1 cellular context compared by ENCODE assay signal in genomic region chr15:38251726-38252480, GRCh38.
TF ChIP-seq lines count a peak whose summit lies in the region.

No MANE protein-coding gene starts in this region.

TF ChIP-seq in HEK293, 187 proteins besides CTCF, POLR2A, EP300 and RAD21 (continued from another document and continues in another):
- peak; percentile 76 for TF ChIP-seq ZNF629 (tag by site-specific recombination; IDR thresholded peaks at IDR 0.05)
- peak; percentile 42; the same call in 1 of the 2 replicates for TF ChIP-seq ZNF610 (tag by site-specific recombination; IDR thresholded peaks at IDR 0.05; ENCODE audit: borderline replicate concordance)
- TF ChIP-seq ZNF266 (tag by site-specific recombination; IDR thresholded peaks at IDR 0.05; ENCODE audit: low read depth): no peak
- TF ChIP-seq ZNF558 (tag by site-specific recombination; IDR thresholded peaks at IDR 0.05): peak; percentile 9; the same call in 1 of the 2 replicates
- TF ChIP-seq ZNF776 (tag by site-specific recombination; IDR thresholded peaks at IDR 0.05; ENCODE audit: borderline replicate concordance): no peak
- peak; percentile 51; the same call in 1 of the 2 replicates for TF ChIP-seq ZBTB21 (tag by site-specific recombination; IDR thresholded peaks at IDR 0.05)
- TF ChIP-seq SALL2 (tag by site-specific recombination; IDR thresholded peaks at IDR 0.05; ENCODE audit: borderline replicate concordance): no peak
- no peak for TF ChIP-seq ZNF596 (tag by site-specific recombination; IDR thresholded peaks at IDR 0.05)
- peak; percentile 39 for TF ChIP-seq OVOL3 (tag by site-specific recombination; IDR thresholded peaks at IDR 0.05)
- TF ChIP-seq ZNF521 (tag by site-specific recombination; IDR thresholded peaks at IDR 0.05): no peak
- TF ChIP-seq GFI1B (tag by site-specific recombination; IDR thresholded peaks at IDR 0.05): peak; percentile 60; the same call in 1 of the 2 replicates
- TF ChIP-seq PRDM4 (tag by site-specific recombination; IDR thresholded peaks at IDR 0.05): peak; percentile 38
- no peak for TF ChIP-seq ZNF513 (tag by site-specific recombination; IDR thresholded peaks at IDR 0.05)
- TF ChIP-seq ZNF248 (tag by site-specific recombination; IDR thresholded peaks at IDR 0.05): no peak
- peak; percentile 30 for TF ChIP-seq FEZF1 (tag by site-specific recombination; IDR thresholded peaks at IDR 0.05)
- TF ChIP-seq SP2 (tag by site-specific recombination; IDR thresholded peaks at IDR 0.05): peak; percentile 77
- peak; percentile 85 for TF ChIP-seq WT1 (tag by site-specific recombination; IDR thresholded peaks at IDR 0.05)
- 0 out of 2 replicates have a peak, but pooled peaks have one; percentile 82 for TF ChIP-seq ZFP37 (tag by site-specific recombination; IDR thresholded peaks at IDR 0.05)
- no peak for TF ChIP-seq ZNF571 (tag by site-specific recombination; IDR thresholded peaks at IDR 0.05)
- peak; percentile 4; the same call in 1 of the 2 replicates for TF ChIP-seq TSHZ1 (tag by site-specific recombination; IDR thresholded peaks at IDR 0.05; ENCODE audit: borderline replicate concordance)
- peak; percentile 78; the same call in 1 of the 2 replicates for TF ChIP-seq ZNF394 (tag by site-specific recombination; IDR thresholded peaks at IDR 0.05; ENCODE audit: borderline replicate concordance)
- peak; percentile 13; the same call in 1 of the 2 replicates for TF ChIP-seq REST (tag by site-specific recombination; IDR thresholded peaks at IDR 0.05)
- TF ChIP-seq ZNF544 (tag by site-specific recombination; IDR thresholded peaks at IDR 0.05): no peak
- TF ChIP-seq ZNF548 (tag by site-specific recombination; IDR thresholded peaks at IDR 0.05): no peak
- peak; percentile 77 for TF ChIP-seq ZNF341 (tag by site-specific recombination; IDR thresholded peaks at IDR 0.05; ENCODE audit: low read depth)
- TF ChIP-seq ZSCAN23 (tag by site-specific recombination; IDR thresholded peaks at IDR 0.05): 0 out of 2 replicates have a peak, but pooled peaks have one; percentile 53
- no peak for TF ChIP-seq ZNF404 (tag by site-specific recombination; IDR thresholded peaks at IDR 0.05)
- TF ChIP-seq BCL6B (tag by site-specific recombination; IDR thresholded peaks at IDR 0.05): 0 out of 2 replicates have a peak, but pooled peaks have one; percentile 4
- TF ChIP-seq ZBTB17 (tag by site-specific recombination; IDR thresholded peaks at IDR 0.05): peak; percentile 82
- TF ChIP-seq GLIS2 (tag by site-specific recombination; IDR thresholded peaks at IDR 0.05): peak; percentile 86
- TF ChIP-seq ZNF202 (tag by site-specific recombination; IDR thresholded peaks at IDR 0.05; ENCODE audit: borderline replicate concordance): no peak
- peak; percentile 89 for TF ChIP-seq KLF7 (tag by site-specific recombination; IDR thresholded peaks at IDR 0.05; ENCODE audit: borderline replicate concordance)
- no peak for TF ChIP-seq ZNF416 (tag by site-specific recombination; IDR thresholded peaks at IDR 0.05)
- TF ChIP-seq ZNF654 (tag by site-specific recombination; IDR thresholded peaks at IDR 0.05; ENCODE audit: low read depth): no peak
- no peak for TF ChIP-seq ZNF658 (tag by site-specific recombination; IDR thresholded peaks at IDR 0.05)
- peak; percentile 97 for TF ChIP-seq KLF16 (tag by site-specific recombination; IDR thresholded peaks at IDR 0.05)
- peak; percentile 88; the same call in 1 of the 2 replicates for TF ChIP-seq ZNF639 (tag by site-specific recombination; IDR thresholded peaks at IDR 0.05)
- peak; percentile 93 for TF ChIP-seq ZNF2 (tag by site-specific recombination; IDR thresholded peaks at IDR 0.05)
- TF ChIP-seq ZNF791 (tag by site-specific recombination; IDR thresholded peaks at IDR 0.05): no peak
- peak; percentile 64 for TF ChIP-seq EGR2 (tag by site-specific recombination; IDR thresholded peaks at IDR 0.05; ENCODE audit: low read depth)
- TF ChIP-seq KLF1 (tag by site-specific recombination; IDR thresholded peaks at IDR 0.05): peak; percentile 71
- TF ChIP-seq ZNF623 (tag by site-specific recombination; IDR thresholded peaks at IDR 0.05): no peak
- TF ChIP-seq KLF9 (tag by site-specific recombination; IDR thresholded peaks at IDR 0.05; ENCODE audit: low read depth): peak; percentile 91
- TF ChIP-seq YY2 (tag by site-specific recombination; IDR thresholded peaks at IDR 0.05): peak; percentile 55; the same call in 1 of the 2 replicates
- TF ChIP-seq ZNF24 (tag by site-specific recombination; IDR thresholded peaks at IDR 0.05): peak; percentile 81
- TF ChIP-seq ZNF449 (tag by site-specific recombination; IDR thresholded peaks at IDR 0.05): no peak; the same call in 1 of the 2 replicates
- TF ChIP-seq GLI4 (tag by site-specific recombination; IDR thresholded peaks at IDR 0.05): peak; percentile 68; the same call in 1 of the 2 replicates
- TF ChIP-seq ZNF768 (tag by site-specific recombination; IDR thresholded peaks at IDR 0.05): no peak
